Comparison of ENCODE assay signal across 2 cellular contexts in genomic region chr10:3228610-3228945, GRCh38.
TF ChIP-seq lines count a peak whose summit lies in the region.

No MANE protein-coding gene starts in this region.

TF ChIP-seq in SK-N-SH, 30 proteins besides CTCF, POLR2A, EP300 and RAD21 (continued from another document):
- no peak for TF ChIP-seq TAF1 (IDR thresholded peaks at IDR 0.05; ENCODE audit: borderline replicate concordance, low read depth, low read length)
- no peak for TF ChIP-seq ZBTB33 (IDR thresholded peaks at IDR 0.05; ENCODE audit: borderline replicate concordance, low read depth)
- TF ChIP-seq ELF1 (IDR thresholded peaks at IDR 0.05): no peak
- no peak for TF ChIP-seq RFX5 (IDR thresholded peaks at IDR 0.05; ENCODE audit: low read length)
- no peak for TF ChIP-seq MXI1 (IDR thresholded peaks at IDR 0.05; ENCODE audit: low read depth, low read length)
- TF ChIP-seq GATA2 (CRISPR knock-in tag; IDR thresholded peaks at IDR 0.05): no peak
- TF ChIP-seq EZH2phosphoT487 (IDR thresholded peaks at IDR 0.05; ENCODE audit: borderline replicate concordance, low read depth): no peak
- TF ChIP-seq TEAD4 (IDR thresholded peaks at IDR 0.05; ENCODE audit: borderline replicate concordance, insufficient read depth): no peak
- no peak for TF ChIP-seq USF1 (IDR thresholded peaks at IDR 0.05; ENCODE audit: borderline replicate concordance, low read depth)
- no peak for TF ChIP-seq YY1 (IDR thresholded peaks at IDR 0.05; ENCODE audit: low read depth)

TF ChIP-seq in SK-N-SH treated with all-trans-retinoic acid at 6 μM for 48 hours, 23 proteins besides CTCF, POLR2A, EP300 and RAD21 (continued from another document):
- TF ChIP-seq, protein P1, sequence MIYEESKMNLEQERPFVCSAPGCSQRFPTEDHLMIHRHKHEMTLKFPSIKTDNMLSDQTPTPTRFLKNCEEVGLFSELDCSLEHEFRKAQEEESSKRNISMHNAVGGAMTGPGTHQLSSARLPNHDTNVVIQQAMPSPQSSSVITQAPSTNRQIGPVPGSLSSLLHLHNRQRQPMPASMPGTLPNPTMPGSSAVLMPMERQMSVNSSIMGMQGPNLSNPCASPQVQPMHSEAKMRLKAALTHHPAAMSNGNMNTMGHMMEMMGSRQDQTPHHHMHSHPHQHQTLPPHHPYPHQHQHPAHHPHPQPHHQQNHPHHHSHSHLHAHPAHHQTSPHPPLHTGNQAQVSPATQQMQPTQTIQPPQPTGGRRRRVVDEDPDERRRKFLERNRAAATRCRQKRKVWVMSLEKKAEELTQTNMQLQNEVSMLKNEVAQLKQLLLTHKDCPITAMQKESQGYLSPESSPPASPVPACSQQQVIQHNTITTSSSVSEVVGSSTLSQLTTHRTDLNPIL (CRISPR knock-in tag; IDR thresholded peaks at IDR 0.05; ENCODE audit: low read depth): no peak
- TF ChIP-seq CSDC2 (CRISPR knock-in tag; IDR thresholded peaks at IDR 0.05): no peak
